Comparison of ENCODE assay signal across 9 cellular contexts in genomic region chr12:49664167-49664566, GRCh38. TPM values are rescaled to one million over a fixed set of nuclear protein-coding genes. Genes with fewer than 3 reads are reported as not detected.
DNase-seq lines count a peak whose midpoint lies in the region; ATAC-seq and TF ChIP-seq lines count a peak whose summit lies in the region.
"Had no signal": no experiment of that assay in that cellular context is flagged by ENCODE, and none has a peak within 500 bp of the region (broad histone marks: within the 10 kb centered on the region; RNA-seq: fewer than 3 reads in every experiment).

No MANE protein-coding gene starts in this region.

- H3K27me3 ChIP-seq in gastroesophageal sphincter: no peaks in the 10 kb centered on the region
- no peaks in the 10 kb centered on the region for H3K27me3 ChIP-seq in spleen (replicated peaks in 1 of 7)

- TF ChIP-seq POLR2A in gastroesophageal sphincter (IDR thresholded peaks at IDR 0.05): no peak
- TF ChIP-seq POLR2A in spleen (IDR thresholded peaks at IDR 0.05): no peak

- CTCF ChIA-PET in activated CD4-positive, alpha-beta T cell treated with anti-CD3 and anti-CD28 coated beads for 36 hours (lab: Charles Lee): interaction anchor here (0.6 to 4.3 kb wide), 5 partner anchors 13 to 77 kb away, joined by 3 to 40 read pairs (median 6); partner anchors contain the start of genes FMNL3 and TMBIM6

- POLR2A ChIA-PET in activated CD4-positive, alpha-beta T cell treated with anti-CD3 and anti-CD28 coated beads for 36 hours (lab: Charles Lee): no interaction called here

- H3K4me3 ChIP-seq in gastroesophageal sphincter (no peak overlapping the region), spleen (no peak overlapping the region)

- peaks cover 87% of the 10 kb centered on the region for H3K4me1 Mint-ChIP-seq in activated CD4-positive, alpha-beta T cell treated with anti-CD3 and anti-CD28 coated beads for 36 hours
- H3K4me1 Mint-ChIP-seq in T-helper 17 cell: peaks cover 48% of the 10 kb centered on the region

- TF ChIP-seq CTCF in gastroesophageal sphincter (IDR thresholded peaks at IDR 0.05) (no peak), spleen (IDR thresholded peaks at IDR 0.05 in 8 of 11, conservative IDR thresholded peaks at IDR 0.05 in 3 of 11) (no peak)

- H3K9me3 Mint-ChIP-seq in activated CD4-positive, alpha-beta T cell treated with anti-CD3 and anti-CD28 coated beads for 36 hours (ENCODE audit: low read depth): no peaks in the 10 kb centered on the region

- H3K36me3 ChIP-seq in gastroesophageal sphincter: peaks cover 0 to 14% of the 10 kb centered on the region in 2 donors
- peaks cover 0 to 26% (median 0%) of the 10 kb centered on the region in 6 donors for H3K36me3 ChIP-seq in spleen

- H3K4me1 ChIP-seq in gastroesophageal sphincter: peaks cover 0 to 62% (median 15%) of the 10 kb centered on the region in 3 donors
- peaks cover 36 to 100% (median 80%) of the 10 kb centered on the region in 6 donors for H3K4me1 ChIP-seq in spleen

- no peaks in the 10 kb centered on the region for H3K9me3 ChIP-seq in T-helper 17 cell (ENCODE audit: control insufficient read depth, low read length, poor library complexity, severe bottlenecking)
- no peaks in the 10 kb centered on the region for H3K9me3 ChIP-seq in gastroesophageal sphincter
- H3K9me3 ChIP-seq in spleen: no peaks in the 10 kb centered on the region

- no peak overlapping the region for H3K4me3 Mint-ChIP-seq in activated CD4-positive, alpha-beta T cell treated with anti-CD3 and anti-CD28 coated beads for 36 hours
- H3K4me3 Mint-ChIP-seq in T-helper 17 cell: no peak overlapping the region

- 86 to 94% methylated on average over 2 of the region's 4 CpGs for WGBS in gastroesophageal sphincter (ENCODE audit: low coverage in 1 of 2), 2 donors
- 94 to 97% (median 96%) methylated on average over 4 of the region's 4 CpGs for WGBS in spleen, 5 donors

- DNase-seq in activated CD4-positive, alpha-beta T cell treated with anti-CD3 and anti-CD28 coated beads for 36 hours: no peak
- DNase-seq in activated CD4-positive, alpha-beta T cell treated with anti-CD3 and anti-CD28 coated beads for 4 hours: no peak
- DNase-seq in T-helper 17 cell (no peak), spleen (peak; percentile 35)
- DNase-seq: posterior cingulate gyrus had no signal

- no peak for TF ChIP-seq EP300 in gastroesophageal sphincter (IDR thresholded peaks at IDR 0.05)

- intact Hi-C loops in activated CD4-positive, alpha-beta T cell treated with anti-CD3 and anti-CD28 coated beads for 36 hours (cut with DNase I, micrococcal nuclease): no loop called here
- intact Hi-C loops in spleen (cut with DNase I; ENCODE audit: low total_unique reads): no loop called here

- no peak for ATAC-seq in activated CD4-positive, alpha-beta T cell treated with anti-CD3 and anti-CD28 coated beads for 36 hours
- ATAC-seq in T-helper 17 cell: no peak
- no peak for ATAC-seq in gastroesophageal sphincter
- ATAC-seq in GM21825 (IDR thresholded peaks at IDR 0.05; ENCODE audit: unreplicated experiment): no peak
- no peak for ATAC-seq in GM21423 (IDR thresholded peaks at IDR 0.05; ENCODE audit: unreplicated experiment)
- no peak for ATAC-seq in HG03097 (IDR thresholded peaks at IDR 0.05; ENCODE audit: low FRiP score, unreplicated experiment)

- peaks cover 33% of the 10 kb centered on the region for H3K36me3 Mint-ChIP-seq in activated CD4-positive, alpha-beta T cell treated with anti-CD3 and anti-CD28 coated beads for 36 hours (ENCODE audit: low read depth)
- peaks cover 2% of the 10 kb centered on the region for H3K36me3 Mint-ChIP-seq in T-helper 17 cell (ENCODE audit: low read depth)

- H3K27ac Mint-ChIP-seq in activated CD4-positive, alpha-beta T cell treated with anti-CD3 and anti-CD28 coated beads for 36 hours: peak overlapping the region; percentile 95
- peak overlapping the region; percentile 97 for H3K27ac Mint-ChIP-seq in T-helper 17 cell

- H3K27ac ChIP-seq in gastroesophageal sphincter (peak overlapping the region in 3 of 4 donors; percentile 66 to 76 (median 71)), spleen (peak overlapping the region; percentile 59 to 87 (median 82))

- no peaks in the 10 kb centered on the region for H3K27me3 Mint-ChIP-seq in activated CD4-positive, alpha-beta T cell treated with anti-CD3 and anti-CD28 coated beads for 36 hours
- H3K27me3 Mint-ChIP-seq in T-helper 17 cell: no peaks in the 10 kb centered on the region

RNA-seq across cellular contexts. Expression of gene PRPF40B, which starts 40.8 kb away (rescaled TPM):
- total RNA-seq in activated CD4-positive, alpha-beta T cell treated with anti-CD3 and anti-CD28 coated beads for 36 hours: 1 to 10 TPM; 6.9 to 8.1 TPM
- total RNA-seq in T-helper 17 cell: 1 to 10 TPM; 5.6 to 7.1 TPM
- 10 to 100 TPM; 14.6 to 24.0 (median 18.3) TPM for total RNA-seq in gastroesophageal sphincter
- 10 to 100 TPM in 6 of 7 donors, 1 to 10 TPM in 1; 8.0 to 28.3 (median 20.7) TPM for total RNA-seq in spleen
- 10 to 100 TPM in 2 of 3 donors, 1 to 10 TPM in 1; 5.9 to 18.0 (median 13.7) TPM for polyA plus RNA-seq in spleen

RNA-seq across cellular contexts. Expression of gene FMNL3, which starts 43.0 kb away (rescaled TPM):
- total RNA-seq in activated CD4-positive, alpha-beta T cell treated with anti-CD3 and anti-CD28 coated beads for 36 hours: 10 to 100 TPM; 23.2 to 24.3 TPM
- total RNA-seq in T-helper 17 cell (10 to 100 TPM; 17.0 to 19.7 TPM), gastroesophageal sphincter (10 to 100 TPM; 10.4 to 15.4 (median 12.6) TPM), spleen (10 to 100 TPM; 26.4 to 46.9 (median 37.0) TPM)
- 10 to 100 TPM in 1 of 3 donors, 1 to 10 TPM in 2; 8.6 to 13.0 (median 9.9) TPM for polyA plus RNA-seq in spleen

RNA-seq across cellular contexts. Expression of gene FAM186B, which starts 58.7 kb away (rescaled TPM):
- total RNA-seq in activated CD4-positive, alpha-beta T cell treated with anti-CD3 and anti-CD28 coated beads for 36 hours: under 1 TPM; 0.05 to 0.07 TPM
- total RNA-seq in T-helper 17 cell (under 1 TPM; 0.37 to 0.39 TPM), gastroesophageal sphincter (under 1 TPM in 2 of 4 donors, not detected in 2; 0.31 to 0.69 TPM), spleen (under 1 TPM in 4 of 7 donors, not detected in 3; 0.27 to 0.67 (median 0.41) TPM)
- under 1 TPM in 2 of 3 donors, not detected in 1; 0.08 to 0.10 TPM for polyA plus RNA-seq in spleen
